In genomic region chr19:55354698-55355212, GRCh38 we compare ENCODE assay signal across 8 cellular contexts. TPM values are rescaled to one million over a fixed set of nuclear protein-coding genes. Genes with fewer than 3 reads are reported as not detected.
DNase-seq lines count a peak whose midpoint lies in the region; ATAC-seq, FAIRE-seq and TF ChIP-seq lines count a peak whose summit lies in the region.

COX6B2 (minus strand) TSS chr19:55354719; CDS start chr19:55354521, 198 bp downstream.

- FAIRE-seq in bronchial epithelial cell (lab: Jason Lieb, UNC), result no peak

- H3K27ac ChIP-seq in right atrium auricular region (no peak within 1 kb of the TSS), vagina (no peak within 1 kb of the TSS)

- DNase-seq in right atrium auricular region (ENCODE audit: low spot score), result no peak
- DNase-seq in left cardiac atrium, result no peak
- DNase-seq in bronchial epithelial cell (ENCODE audit: low read depth), result no peak
- DNase-seq in mucosa of descending colon, result no peak
- no peak for DNase-seq in vagina (ENCODE audit: extremely low spot score in 2 of 2)
- no peak for DNase-seq in activated gamma-delta T cell treated with Interleukin-2 at 50 U/mL for 16 hours
- DNase-seq in stimulated activated CD4-positive, alpha-beta T cell treated with anti-CD3 and anti-CD28 coated beads, Interleukin-2, amount 100 ng/mL, for 24 hours, result no peak

- peaks cover 0 to 23% of the 10 kb centered on the region in 2 donors for H3K4me1 ChIP-seq in right atrium auricular region
- H3K4me1 ChIP-seq in mucosa of descending colon (ENCODE audit: low read depth), result peaks cover 17% of the 10 kb centered on the region
- peaks cover 23% of the 10 kb centered on the region for H3K4me1 ChIP-seq in vagina

- TF ChIP-seq POLR2A in vagina (IDR thresholded peaks at IDR 0.05), result no peak

- H3K9me3 ChIP-seq in right atrium auricular region (no peaks in the 10 kb centered on the region), mucosa of descending colon (no peaks in the 10 kb centered on the region), vagina (no peaks in the 10 kb centered on the region)

- no peaks in the 10 kb centered on the region for H3K36me3 ChIP-seq in right atrium auricular region
- no peaks in the 10 kb centered on the region for H3K36me3 ChIP-seq in bronchial epithelial cell (ENCODE audit: control insufficient read depth, insufficient read depth, low read length)
- no peaks in the 10 kb centered on the region for H3K36me3 ChIP-seq in mucosa of descending colon (ENCODE audit: low read depth)
- H3K36me3 ChIP-seq in vagina, result no peaks in the 10 kb centered on the region

- peak within 1 kb of the TSS; percentile 18 to 45 for H3K4me3 ChIP-seq in right atrium auricular region
- peak within 1 kb of the TSS; percentile 56 for H3K4me3 ChIP-seq in bronchial epithelial cell (ENCODE audit: low read depth, low read length)
- H3K4me3 ChIP-seq in mucosa of descending colon, result no peak within 1 kb of the TSS
- peak within 1 kb of the TSS; percentile 22 to 34 for H3K4me3 ChIP-seq in vagina

- intact Hi-C loops in left cardiac atrium (cut with DNase I) (no loop called here), mucosa of descending colon (cut with DNase I, micrococcal nuclease) (no loop called here), vagina (cut with DNase I) (no loop called here)

- ATAC-seq in left cardiac atrium (no peak), mucosa of descending colon (no peak), HG02981 (IDR thresholded peaks at IDR 0.05; ENCODE audit: unreplicated experiment) (no peak)

- TF ChIP-seq CTCF in right atrium auricular region (IDR thresholded peaks at IDR 0.05) (no peak), bronchial epithelial cell (IDR thresholded peaks at IDR 0.05; ENCODE audit: insufficient read depth, low read length, severe bottlenecking) (no peak), mucosa of descending colon (IDR thresholded peaks at IDR 0.05) (no peak), vagina (IDR thresholded peaks at IDR 0.05) (no peak)

- peaks cover 21 to 33% of the 10 kb centered on the region in 2 donors for H3K27me3 ChIP-seq in right atrium auricular region
- peaks cover 4% of the 10 kb centered on the region for H3K27me3 ChIP-seq in bronchial epithelial cell (ENCODE audit: control insufficient read depth, insufficient read depth, low read length)
- peaks cover 14% of the 10 kb centered on the region for H3K27me3 ChIP-seq in vagina

RNA-seq across cellular contexts. Expression of gene COX6B2, which starts in this region (rescaled TPM):
- total RNA-seq in right atrium auricular region (not detected), left cardiac atrium (not detected), bronchial epithelial cell (0.26 and 0.64 TPM in 2 replicates), mucosa of descending colon (10 to 100 TPM; 16.6 to 30.0 (median 17.2) TPM), vagina (5.2 TPM)
